Comparison of ENCODE assay signal across 22 cellular contexts in the genomic region with DNA sequence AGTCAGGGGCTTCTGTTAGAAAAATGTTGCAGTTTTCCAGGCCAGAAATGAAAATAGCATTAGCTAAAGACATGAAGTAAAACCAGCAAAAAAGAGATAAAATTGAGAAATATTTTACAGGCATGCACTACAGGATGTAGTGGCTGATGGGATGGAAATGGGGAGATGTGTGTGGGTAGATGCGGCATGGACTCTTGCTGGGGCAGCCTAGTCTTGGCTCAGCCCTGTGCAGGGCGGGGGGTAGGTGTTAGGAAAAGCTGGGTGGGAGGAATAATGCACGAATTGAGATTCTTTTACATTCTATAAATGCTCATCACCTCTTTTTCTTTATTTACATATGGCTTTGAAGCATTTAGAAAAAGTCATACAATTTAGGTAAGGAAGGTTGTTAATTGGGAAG.
"Had no signal": no experiment of that assay in that cellular context is flagged by ENCODE, and none has a peak within 500 bp of the region (broad histone marks: within the 10 kb centered on the region; RNA-seq: fewer than 3 reads in every experiment).

No MANE protein-coding gene starts in this region.

- H3K4me2 ChIP-seq: hepatocyte had no signal

- H3K27ac ChIP-seq: colonic mucosa, esophagus muscularis mucosa, foreskin keratinocyte, gastroesophageal sphincter, heart left ventricle, hepatocyte, left ventricle myocardium inferior, lower lobe of right lung had no signal

- H3K27me3 ChIP-seq: colonic mucosa, dorsolateral prefrontal cortex, esophagus muscularis mucosa, foreskin keratinocyte, gastroesophageal sphincter, heart left ventricle, hepatocyte had no signal

- H3K36me3 ChIP-seq: colonic mucosa, esophagus muscularis mucosa, gastroesophageal sphincter, heart left ventricle, left ventricle myocardium inferior, lower lobe of right lung had no signal

- H3K9me3 ChIP-seq: colonic mucosa, esophagus muscularis mucosa, gastroesophageal sphincter, lower lobe of right lung had no signal

- H3K79me2 ChIP-seq: hepatocyte had no signal

- H3K4me1 ChIP-seq: colonic mucosa, esophagus muscularis mucosa, foreskin keratinocyte, gastroesophageal sphincter, lower lobe of right lung had no signal

- DNase-seq: colonic mucosa; cortex of kidney; dermis blood vessel endothelial cell; effector CD4-positive, alpha-beta T cell; effector memory CD4-positive, alpha-beta T cell; foreskin keratinocyte; heart left ventricle; hypothalamus; immature natural killer cell; islet precursor cell; kidney; kidney glomerular epithelial cell; left colon; left ventricle myocardium inferior; lower lobe of right lung; mesenchymal stem cell; midbrain; naive thymus-derived CD4-positive, alpha-beta T cell had no signal

- H3K4me3 ChIP-seq: colonic mucosa, dorsolateral prefrontal cortex, esophagus muscularis mucosa, gastroesophageal sphincter, heart left ventricle, hepatocyte, left ventricle myocardium inferior, lower lobe of right lung had no signal
